In genomic region chr7:130933919-130934318, GRCh38 we compare ENCODE assay signal across 29 cellular contexts.
DNase-seq lines count a peak whose midpoint lies in the region; ATAC-seq, FAIRE-seq and TF ChIP-seq lines count a peak whose summit lies in the region.
"Had no signal": no experiment of that assay in that cellular context is flagged by ENCODE, and none has a peak within 500 bp of the region (broad histone marks: within the 10 kb centered on the region; RNA-seq: fewer than 3 reads in every experiment).

No MANE protein-coding gene starts in this region.

- no peak for FAIRE-seq in GM12891 (lab: Jason Lieb, UNC)
- FAIRE-seq: A549, frontal cortex, GM19239 had no signal

- TF ChIP-seq CTCF in gastrocnemius medialis (IDR thresholded peaks at IDR 0.05 in 4 of 5, conservative IDR thresholded peaks at IDR 0.05 in 1 of 5): no peak
- no peak for TF ChIP-seq CTCF in lower leg skin (IDR thresholded peaks at IDR 0.05)
- no peak for TF ChIP-seq CTCF in BE2C (IDR thresholded peaks at IDR 0.05; ENCODE audit: low read depth, low read length)

- TF ChIP-seq POLR2A in GM12891 (IDR thresholded peaks at IDR 0.05; ENCODE audit: low read depth, low read length): peak; percentile 26; the same call in 1 of the 2 replicates
- TF ChIP-seq POLR2A in gastrocnemius medialis (IDR thresholded peaks at IDR 0.05): no peak
- TF ChIP-seq POLR2A in lower leg skin (IDR thresholded peaks at IDR 0.05): no peak

- H3K4me3 ChIP-seq in gastrocnemius medialis (peak overlapping the region in 1 of 4 donors; percentile 81), lower leg skin (ENCODE audit: low read depth, poor library complexity, severe bottlenecking) (no peak overlapping the region), BE2C (ENCODE audit: low read depth, low read length) (no peak overlapping the region)
- H3K4me3 ChIP-seq: A549, hepatocyte, sigmoid colon, testis, vagina had no signal

- 69 to 94% methylated on average over 4 of the region's 4 CpGs for WGBS in lower leg skin, 2 donors

- peak overlapping the region; percentile 27 for H3K4me3 Mint-ChIP-seq in activated T-cell treated with anti-CD3 and anti-CD28 coated beads, Interleukin-2, amount 50 U/mL, for 4 hours
- H3K4me3 Mint-ChIP-seq: activated naive CD8-positive, alpha-beta T cell treated with anti-CD3 and anti-CD28 coated beads, Interleukin-2, amount 10 ng/mL, durations not matched to agents 7 days and 5 days; stimulated activated naive B cell treated with anti-CD40 and anti-IgM and Interleukin-4, amounts not matched to agents 10 μg/mL and 1 μg/mL and 100 μg/mL, for 72 hours; T-helper 2 cell treated with Interferon-gamma antibody and Interleukin-4, amounts not matched to agents 5 μg/mL and 100 μg/mL, for 36 hours had no signal

- no peaks in the 10 kb centered on the region for H3K27me3 Mint-ChIP-seq in activated T-cell treated with anti-CD3 and anti-CD28 coated beads, Interleukin-2, amount 50 U/mL, for 4 hours (ENCODE audit: low read depth)
- H3K27me3 Mint-ChIP-seq: activated naive CD8-positive, alpha-beta T cell treated with anti-CD3 and anti-CD28 coated beads, Interleukin-2, amount 10 ng/mL, durations not matched to agents 7 days and 5 days; progenitor cell of endocrine pancreas; stimulated activated naive B cell treated with anti-CD40 and anti-IgM and Interleukin-4, amounts not matched to agents 10 μg/mL and 1 μg/mL and 100 μg/mL, for 72 hours had no signal

- peak overlapping the region; percentile 41 to 55 for H3K27ac Mint-ChIP-seq in activated naive CD4-positive, alpha-beta T cell treated with anti-CD3 and anti-CD28 coated beads, Interleukin-2, amount 50 U/mL, for 72 hours
- H3K27ac Mint-ChIP-seq: progenitor cell of endocrine pancreas had no signal

- intact Hi-C loops in gastrocnemius medialis (cut with DNase I; ENCODE audit: low total_unique reads): no loop called here
- intact Hi-C loops in lower leg skin (cut with DNase I; ENCODE audit: low total_unique reads): no loop called here

- H3K4me1 ChIP-seq in gastrocnemius medialis: peaks cover 91% of the 10 kb centered on the region in 2 donors
- no peaks in the 10 kb centered on the region for H3K4me1 ChIP-seq in BE2C
- H3K4me1 ChIP-seq: testis had no signal

- H3K9me3 Mint-ChIP-seq in activated T-cell treated with anti-CD3 and anti-CD28 coated beads, Interleukin-2, amount 50 U/mL, for 4 hours: no peaks in the 10 kb centered on the region
- H3K9me3 Mint-ChIP-seq in activated naive CD4-positive, alpha-beta T cell treated with anti-CD3 and anti-CD28 coated beads, Interleukin-2, amount 50 U/mL, for 72 hours: no peaks in the 10 kb centered on the region
- H3K9me3 Mint-ChIP-seq: activated naive CD8-positive, alpha-beta T cell treated with anti-CD3 and anti-CD28 coated beads, Interleukin-2, amount 10 ng/mL, durations not matched to agents 7 days and 5 days; stimulated activated naive B cell treated with anti-CD40 and anti-IgM and Interleukin-4, amounts not matched to agents 10 μg/mL and 1 μg/mL and 100 μg/mL, for 72 hours; T-helper 2 cell treated with Interferon-gamma antibody and Interleukin-4, amounts not matched to agents 5 μg/mL and 100 μg/mL, for 36 hours had no signal

- H3K36me3 ChIP-seq in gastrocnemius medialis (peaks cover 0 to 11% of the 10 kb centered on the region in 2 donors), BE2C (no peaks in the 10 kb centered on the region)
- H3K36me3 ChIP-seq: vagina had no signal

- H3K27ac ChIP-seq in gastrocnemius medialis: peak overlapping the region; percentile 91 to 97 (median 94)
- H3K27ac ChIP-seq: hepatocyte, sigmoid colon, testis, vagina had no signal

- no peaks in the 10 kb centered on the region for H3K27me3 ChIP-seq in gastrocnemius medialis
- H3K27me3 ChIP-seq in BE2C: no peaks in the 10 kb centered on the region
- H3K27me3 ChIP-seq: hepatocyte, sigmoid colon, testis, vagina had no signal

- no peak for ATAC-seq in activated T-cell treated with anti-CD3 and anti-CD28 coated beads, Interleukin-2, amount 50 U/mL, for 4 hours
- no peak for ATAC-seq in activated naive CD4-positive, alpha-beta T cell treated with anti-CD3 and anti-CD28 coated beads, Interleukin-2, amount 50 U/mL, for 72 hours
- no peak for ATAC-seq in gastrocnemius medialis
- ATAC-seq in GM19035 (IDR thresholded peaks at IDR 0.05; ENCODE audit: unreplicated experiment): no peak
- ATAC-seq: PC-3; Right ventricle myocardium inferior; stimulated activated naive B cell treated with anti-CD40 and anti-IgM and Interleukin-4, amounts not matched to agents 10 μg/mL and 1 μg/mL and 100 μg/mL, for 72 hours had no signal

- no peaks in the 10 kb centered on the region for H3K9me3 ChIP-seq in gastrocnemius medialis
- no peaks in the 10 kb centered on the region for H3K9me3 ChIP-seq in BE2C
- H3K9me3 ChIP-seq: A549, sigmoid colon, testis, vagina had no signal

- in situ Hi-C loops in gastrocnemius medialis (cut with MboI; ENCODE audit: low sequenced_read_pairs in 4 of 4): no loop called here

- peaks cover 93% of the 10 kb centered on the region for H3K4me1 Mint-ChIP-seq in activated T-cell treated with anti-CD3 and anti-CD28 coated beads, Interleukin-2, amount 50 U/mL, for 4 hours (ENCODE audit: low read depth)

- H3K36me3 Mint-ChIP-seq in activated T-cell treated with anti-CD3 and anti-CD28 coated beads, Interleukin-2, amount 50 U/mL, for 4 hours (ENCODE audit: insufficient read depth): peaks cover 71% of the 10 kb centered on the region
- H3K36me3 Mint-ChIP-seq in activated naive CD4-positive, alpha-beta T cell treated with anti-CD3 and anti-CD28 coated beads, Interleukin-2, amount 50 U/mL, for 72 hours: peaks cover 24 to 67% of the 10 kb centered on the region in 2 donors

- DNase-seq in activated T-cell treated with anti-CD3 and anti-CD28 coated beads, Interleukin-2, amount 50 U/mL, for 4 hours: no peak
- no peak for DNase-seq in activated T-cell treated with anti-CD3 and anti-CD28 coated beads for 4 hours
- no peak for DNase-seq in GM12891 (ENCODE audit: insufficient read length, low spot score)
- no peak for DNase-seq in activated naive CD4-positive, alpha-beta T cell treated with anti-CD3 and anti-CD28 coated beads, Interleukin-2, amount 50 U/mL, for 72 hours (ENCODE audit: low spot score in 2 of 2)
- no peak for DNase-seq in gastrocnemius medialis
- no peak for DNase-seq in lower leg skin (ENCODE audit: low spot score in 2 of 2)
- DNase-seq in BE2C: no peak
- DNase-seq: activated CD4-positive, alpha-beta T cell treated with anti-CD3 and anti-CD28 coated beads for 48 hours; activated CD8-positive, alpha-beta memory T cell treated with anti-CD3 and anti-CD28 coated beads, Interleukin-2, amount 50 U/mL, for 48 hours; activated naive CD8-positive, alpha-beta T cell treated with anti-CD3 and anti-CD28 coated beads, Interleukin-2, amount 10 ng/mL, durations not matched to agents 7 days and 5 days; caudate nucleus; DMS53; H7; mammary epithelial cell; NCI-H1694; sigmoid colon; stimulated activated CD4-positive, alpha-beta T cell treated with anti-CD3 and anti-CD28 coated beads, Interleukin-4, amount 100 ng/mL, for 24 hours; stimulated activated naive B cell treated with anti-CD40 and anti-IgM and Interleukin-4, amounts not matched to agents 10 μg/mL and 1 μg/mL and 100 μg/mL, for 72 hours; testis had no signal

TF ChIP-seq in GM12891, 5 proteins besides CTCF, POLR2A, EP300 and RAD21:
- TF ChIP-seq PAX5 (IDR thresholded peaks at IDR 0.05; ENCODE audit: insufficient read depth, low read length, severe bottlenecking) (no peak), POLR2AphosphoS5 (IDR thresholded peaks at IDR 0.05; ENCODE audit: low read depth, low read length) (peak; percentile 70; the same call in 1 of the 2 replicates), POU2F2 (IDR thresholded peaks at IDR 0.05; ENCODE audit: low read depth, low read length) (no peak)
TF ChIP-seq in GM12891: peak in this region for 1.
